Comparison of ENCODE assay signal across 9 cellular contexts in the genomic region with DNA sequence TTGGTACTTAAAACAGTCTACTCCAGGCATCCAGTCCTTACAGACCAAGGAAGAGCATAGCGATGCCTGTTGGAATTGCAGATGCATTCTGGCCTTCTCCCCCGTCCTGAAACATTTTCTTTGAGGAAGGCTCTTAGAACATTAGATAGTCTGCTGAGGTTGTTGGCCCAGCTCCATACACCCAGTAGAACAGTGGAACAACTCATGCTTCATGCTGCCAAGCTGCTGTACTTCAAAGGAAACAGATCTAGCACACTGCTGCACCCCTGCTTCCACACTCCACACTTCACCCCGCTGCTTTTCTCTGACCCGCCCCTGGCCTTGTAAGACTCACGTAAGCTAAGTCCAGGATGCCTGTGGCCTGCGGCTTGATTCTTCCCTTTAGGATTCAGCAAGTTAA. TPM values are rescaled to one million over a fixed set of nuclear protein-coding genes. Genes with fewer than 3 reads are reported as not detected.
A peak's percentile ranks its signal among the peaks of the same experiment; 100 is the strongest.
DNase-seq lines count a peak whose midpoint lies in the region; ATAC-seq, FAIRE-seq and TF ChIP-seq lines count a peak whose summit lies in the region.
"Had no signal": no experiment of that assay in that cellular context is flagged by ENCODE, and none has a peak within 500 bp of the region (broad histone marks: within the 10 kb centered on the region; RNA-seq: fewer than 3 reads in every experiment).

No MANE protein-coding gene starts in this region.

- H3K4me3 ChIP-seq in iPS-18a (ENCODE audit: low read length) = no peak overlapping the region
- no peak overlapping the region for H3K4me3 ChIP-seq in stomach
- H3K4me3 ChIP-seq in kidney (ENCODE audit: low read length in 2 of 2) = no peak overlapping the region

- H3K4me1 ChIP-seq in iPS-18a (ENCODE audit: control insufficient read depth, low read depth, low read length) = peaks cover 26% of the 10 kb centered on the region
- peaks cover 0 to 35% (median 15%) of the 10 kb centered on the region in 4 donors for H3K4me1 ChIP-seq in stomach
- peaks cover 4 to 9% of the 10 kb centered on the region in 2 donors for H3K4me1 ChIP-seq in kidney (ENCODE audit: control insufficient read depth in 1 of 2, insufficient read depth in 1 of 2, low read depth in 1 of 2, low read length in 2 of 2)

- H3K9ac ChIP-seq in iPS-18a (ENCODE audit: low read length) (no peak overlapping the region), kidney (ENCODE audit: low read length in 2 of 2) (no peak overlapping the region)

- no peak for ATAC-seq in HG03469 (IDR thresholded peaks at IDR 0.05; ENCODE audit: unreplicated experiment)

- FAIRE-seq in kidney (lab: Jason Lieb, UNC) = no peak
- FAIRE-seq: A204.1 had no signal

- no peaks in the 10 kb centered on the region for H3K9me3 ChIP-seq in iPS-18a (ENCODE audit: control insufficient read depth, low read depth, low read length)
- no peaks in the 10 kb centered on the region for H3K9me3 ChIP-seq in stomach
- no peaks in the 10 kb centered on the region for H3K9me3 ChIP-seq in kidney (ENCODE audit: control insufficient read depth in 1 of 2, low read length in 2 of 2)

- no peaks in the 10 kb centered on the region for H3K27me3 ChIP-seq in iPS-18a (ENCODE audit: control insufficient read depth, insufficient read depth, low read length)
- H3K27me3 ChIP-seq in stomach = peaks cover 0 to 7% (median 0%) of the 10 kb centered on the region in 3 donors

- H3K36me3 ChIP-seq in iPS-18a (ENCODE audit: control insufficient read depth, low read depth, low read length) (no peaks in the 10 kb centered on the region), stomach (peaks cover 8 to 36% (median 33%) of the 10 kb centered on the region in 4 donors), kidney (ENCODE audit: control insufficient read depth in 1 of 2, insufficient read depth in 2 of 2, low read length in 2 of 2) (no peaks in the 10 kb centered on the region)

- TF ChIP-seq POLR2A in stomach (IDR thresholded peaks at IDR 0.05) = no peak

- 41 to 58% (median 49%) methylated on average over 6 of the region's 6 CpGs for WGBS in stomach, 5 donors

- peak; percentile 27 for DNase-seq in NCI-H1092 treated with DMSO at 0.1 percent for 48 hours (lab: John Stamatoyannopoulos, UW)
- no peak for DNase-seq in NCI-H1092 (lab: John Stamatoyannopoulos, UW)
- DNase-seq in stomach = no peak
- no peak for DNase-seq in DMS53 (lab: John Stamatoyannopoulos, UW)
- no peak for DNase-seq in kidney

- TF ChIP-seq CTCF in stomach (IDR thresholded peaks at IDR 0.05) (no peak), kidney (IDR thresholded peaks at IDR 0.05; ENCODE audit: borderline replicate concordance, extremely low read depth, insufficient read depth) (no peak)

- H3K27ac ChIP-seq in angular gyrus (ENCODE audit: low read depth, low read length) (peak overlapping the region; percentile 46), iPS-18a (ENCODE audit: low read length) (peak overlapping the region; percentile 16), stomach (peak overlapping the region in 4 of 5 donors; percentile 28 to 76 (median 54)), kidney (ENCODE audit: low read depth in 2 of 2, low read length in 2 of 2) (no peak overlapping the region)

- intact Hi-C loops in stomach (cut with DNase I; ENCODE audit: low total_unique reads) (no loop called here), kidney (cut with DNase I) (no loop called here)

- TF ChIP-seq EP300 in stomach (IDR thresholded peaks at IDR 0.05) = no peak

RNA-seq across cellular contexts. Expression of a gene that starts 33.4 kb away (rescaled TPM):
- 10 to 100 TPM; 12.8 to 50.0 (median 16.7) TPM for total RNA-seq in stomach
- polyA plus RNA-seq in stomach = 10 to 100 TPM in 1 of 3 donors, 1 to 10 TPM in 2; 3.2 to 26.0 (median 6.4) TPM
- total RNA-seq in kidney = 37.4 TPM
- 27.7 TPM for polyA plus RNA-seq in kidney (ENCODE audit: insufficient read depth, low read depth, low replicate concordance)

Comparison
In these comparisons a context has a peak if more than half of its experiments do, and no peak if none do; other contexts are left out.
1. H3K27ac ChIP-seq: peak in angular gyrus (single experiment), iPS-18a (single experiment) and stomach (4 of 5); none in kidney (0 of 2).